ENCODE assay signal across 9 cellular contexts in the genomic region with DNA sequence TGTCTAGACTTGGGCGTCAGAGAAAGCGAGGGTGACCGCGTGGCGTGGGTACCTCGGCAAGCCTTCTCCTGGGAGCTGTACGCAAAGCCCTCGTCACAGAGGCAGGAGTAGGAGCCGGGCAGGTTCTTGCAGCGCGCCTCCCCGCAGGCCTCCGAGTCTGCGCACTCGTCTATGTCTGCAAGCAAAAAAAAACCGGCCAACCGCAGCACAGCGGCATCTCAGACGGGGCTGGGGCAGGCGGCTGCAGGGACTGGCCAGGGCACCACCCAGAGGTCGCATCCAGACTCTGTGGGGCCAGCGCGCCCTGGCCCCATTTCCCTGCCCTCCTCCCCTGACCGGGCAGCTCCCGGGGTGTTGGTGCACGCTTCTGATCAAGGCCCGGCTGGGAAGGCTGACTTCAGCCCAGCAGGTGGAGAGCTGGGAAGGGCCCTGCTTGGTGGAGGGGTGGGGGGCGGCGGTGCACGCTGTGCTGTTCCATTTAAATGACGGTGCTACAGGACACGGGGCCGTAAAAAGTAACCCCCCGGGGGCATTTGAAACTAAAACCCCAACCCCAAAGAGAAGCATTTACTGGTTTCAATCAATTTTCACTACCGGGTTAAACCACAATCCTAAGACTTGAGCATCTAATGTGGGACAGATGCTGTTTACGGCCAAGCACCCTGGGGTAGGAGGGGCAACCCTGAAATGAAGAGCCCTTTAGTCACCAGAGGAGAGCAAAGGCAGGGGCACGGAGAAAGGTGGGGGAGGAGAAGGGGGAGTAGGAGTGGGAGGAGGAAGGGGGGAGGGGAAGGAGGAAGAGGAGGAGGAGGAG. TPM values are rescaled to one million over a fixed set of nuclear protein-coding genes. Genes with fewer than 3 reads are reported as not detected.
A peak's percentile ranks its signal among the peaks of the same experiment; 100 is the strongest.
DNase-seq lines count a peak whose midpoint lies in the region; ATAC-seq and TF ChIP-seq lines count a peak whose summit lies in the region.
"Had no signal": no experiment of that assay in that cellular context is flagged by ENCODE, and none has a peak within 500 bp of the region (broad histone marks: within the 10 kb centered on the region; RNA-seq: fewer than 3 reads in every experiment).

No MANE protein-coding gene starts in this region.

- H3K4me1 ChIP-seq in BLaER1 (peaks cover 60% of the 10 kb centered on the region), SJSA1 (replicated peaks) (peaks cover 37% of the 10 kb centered on the region), BE2C (peaks cover 15% of the 10 kb centered on the region)

- H3K27me3 ChIP-seq in BLaER1 (0 out of 2 replicates have a peak, but pooled peaks cover 5% of the 10 kb centered on the region), SJSA1 (replicated peaks) (no peaks in the 10 kb centered on the region), BE2C (no peaks in the 10 kb centered on the region)

- H3K9me3 ChIP-seq in BLaER1 (no peaks in the 10 kb centered on the region), SJSA1 (replicated peaks) (no peaks in the 10 kb centered on the region), BE2C (no peaks in the 10 kb centered on the region)

- H3K36me3 ChIP-seq in BLaER1 = peaks cover 30% of the 10 kb centered on the region
- peaks cover 3% of the 10 kb centered on the region; the same call in 1 of the 2 replicates for H3K36me3 ChIP-seq in SJSA1
- no peaks in the 10 kb centered on the region for H3K36me3 ChIP-seq in BE2C

- peaks cover 92% of the 10 kb centered on the region for H4K20me1 ChIP-seq in BLaER1

- no peak for TF ChIP-seq CTCF in BE2C (IDR thresholded peaks at IDR 0.05; ENCODE audit: low read depth, low read length)

- DNase-seq in HCEC 1CT (peak; percentile 82), SJSA1 (ENCODE audit: low read depth in 1 of 2, low spot score in 2 of 2) (peak; percentile 31 to 77), hepatic stellate cell (ENCODE audit: low spot score) (peak; percentile 62), OCI-M1 (lab: John Stamatoyannopoulos, UW) (no peak), BE2C (no peak)
- no peak for DNase-seq in stimulated activated CD4-positive, alpha-beta T cell treated with anti-CD3 and anti-CD28 coated beads, Interleukin-4, amount 100 ng/mL, for 1 hour

- H3K4me2 ChIP-seq in BLaER1 = peak overlapping the region; percentile 64
- H3K4me2 ChIP-seq: KMS-11 had no signal

- no peak overlapping the region for H3K27ac ChIP-seq in BLaER1
- no peak overlapping the region for H3K27ac ChIP-seq in SJSA1
- H3K27ac ChIP-seq: KMS-11 had no signal

- H3K9ac ChIP-seq in BLaER1 = no peak overlapping the region
- H3K9ac ChIP-seq: KMS-11 had no signal

- H3K4me3 ChIP-seq in BLaER1 (no peak overlapping the region), SJSA1 (no peak overlapping the region), BE2C (ENCODE audit: low read depth, low read length) (no peak overlapping the region)

- no peak for ATAC-seq in GM21528 (IDR thresholded peaks at IDR 0.05; ENCODE audit: low FRiP score, unreplicated experiment)

RNA-seq across cellular contexts. Expression of gene GAS6, which starts 28.2 kb away (rescaled TPM):
- total RNA-seq in SJSA1 (2014; rRNA removed; shearing (Covaris generic)) = 41.7 and 45.3 TPM in 2 replicates
- 9.9 TPM for polyA plus RNA-seq in BE2C (2012; ENCODE audit: insufficient read depth, insufficient read length, low read depth)

Comparison
In these comparisons a context has a peak if more than half of its experiments do, and no peak if none do; other contexts are left out.
1. DNase-seq: peak in HCEC 1CT (single experiment), SJSA1 (2 of 2) and hepatic stellate cell (single experiment); none in stimulated activated CD4-positive, alpha-beta T cell treated with anti-CD3 and anti-CD28 coated beads, Interleukin-4, amount 100 ng/mL, for 1 hour (single experiment), OCI-M1 (single experiment) and BE2C (single experiment).